22 cellular contexts compared by ENCODE assay signal in genomic region chr7:91233201-91233600, GRCh38.
"Had no signal": no experiment of that assay in that cellular context is flagged by ENCODE, and none has a peak within 500 bp of the region (broad histone marks: within the 10 kb centered on the region; RNA-seq: fewer than 3 reads in every experiment).

No MANE protein-coding gene starts in this region.

- H3K4me3 Mint-ChIP-seq: activated B cell treated with CpG ODN at 0.5 μM for 24 hours; activated CD4-positive, alpha-beta T cell treated with anti-CD3 and anti-CD28 coated beads for 36 hours; activated naive CD8-positive, alpha-beta T cell treated with anti-CD3 and anti-CD28 coated beads for 36 hours; activated T-cell treated with anti-CD3 and anti-CD28 coated beads, Interleukin-2, amount 50 U/mL, for 4 hours; mesothelial cell of epicardium; natural killer cell; T-helper 17 cell had no signal

- H3K9me3 Mint-ChIP-seq: activated B cell treated with CpG ODN at 0.5 μM for 24 hours; activated naive CD8-positive, alpha-beta T cell treated with anti-CD3 and anti-CD28 coated beads for 36 hours; activated T-cell treated with anti-CD3 and anti-CD28 coated beads, Interleukin-2, amount 50 U/mL, for 4 hours; activated T-helper 2 cell treated with anti-CD3 and anti-CD28 coated beads, Interferon-gamma antibody, Interleukin-2, Interleukin-4, amounts not matched to agents 10 μg/mL and 5 μg/mL and 100 μg/mL, durations not matched to agents 14 hours and 24 hours and 36 hours; mesothelial cell of epicardium had no signal

- H3K27ac ChIP-seq: cardiac muscle cell, epithelial cell of prostate, left lung, thyroid gland had no signal

- ATAC-seq: activated CD4-positive, alpha-beta T cell treated with anti-CD3 and anti-CD28 coated beads for 36 hours; activated T-cell treated with anti-CD3 and anti-CD28 coated beads, Interleukin-2, amount 50 U/mL, for 4 hours; left lung; natural killer cell; T-helper 17 cell had no signal

- H3K27me3 Mint-ChIP-seq: activated CD4-positive, alpha-beta T cell treated with anti-CD3 and anti-CD28 coated beads for 36 hours; T-helper 17 cell had no signal

- H3K27ac Mint-ChIP-seq: activated B cell treated with CpG ODN at 0.5 μM for 24 hours; activated CD4-positive, alpha-beta T cell treated with anti-CD3 and anti-CD28 coated beads for 36 hours; activated naive CD8-positive, alpha-beta T cell treated with anti-CD3 and anti-CD28 coated beads for 36 hours; activated T-helper 2 cell treated with anti-CD3 and anti-CD28 coated beads, Interferon-gamma antibody, Interleukin-2, Interleukin-4, amounts not matched to agents 10 μg/mL and 5 μg/mL and 100 μg/mL, durations not matched to agents 14 hours and 24 hours and 36 hours; mesothelial cell of epicardium; natural killer cell; T-helper 17 cell had no signal

- DNase-seq: activated B cell treated with CpG ODN at 0.5 μM for 24 hours; activated CD4-positive, alpha-beta T cell treated with anti-CD3 and anti-CD28 coated beads for 36 hours; activated CD4-positive, alpha-beta T cell treated with anti-CD3 and anti-CD28 coated beads, Interleukin-2, amount 50 U/mL, for 4 hours; activated CD8-positive, alpha-beta memory T cell treated with anti-CD3 and anti-CD28 coated beads for 24 hours; activated CD8-positive, alpha-beta memory T cell treated with anti-CD3 and anti-CD28 coated beads, Interleukin-2, amount 50 U/mL, for 48 hours; activated naive CD4-positive, alpha-beta T cell treated with Interleukin-2 at 50 U/mL for 16 hours; activated naive CD8-positive, alpha-beta T cell treated with anti-CD3 and anti-CD28 coated beads for 36 hours; activated T-cell treated with anti-CD3 and anti-CD28 coated beads, Interleukin-2, amount 50 U/mL, for 4 hours; amniotic stem cell; cortex of kidney; left lung; mammary epithelial cell; natural killer cell; stimulated activated CD4-positive, alpha-beta T cell treated with anti-CD3 and anti-CD28 coated beads, Interleukin-2, amount 100 ng/mL, for 48 hours; stimulated activated CD8-positive, alpha-beta memory T cell treated with anti-CD3 and anti-CD28 coated beads, Interleukin-4, amount 100 ng/mL, for 48 hours; stimulated activated naive CD4-positive, alpha-beta T cell; T-helper 17 cell; thyroid gland had no signal

- H3K4me3 ChIP-seq: cardiac muscle cell, left lung, thyroid gland had no signal

- H3K36me3 Mint-ChIP-seq: activated naive CD8-positive, alpha-beta T cell treated with anti-CD3 and anti-CD28 coated beads for 36 hours; mesothelial cell of epicardium; natural killer cell had no signal

- H3K27me3 ChIP-seq: cardiac muscle cell, left lung, thyroid gland had no signal

- H3K9me3 ChIP-seq: left lung, thyroid gland had no signal

- H3K4me1 Mint-ChIP-seq: activated B cell treated with CpG ODN at 0.5 μM for 24 hours; activated naive CD8-positive, alpha-beta T cell treated with anti-CD3 and anti-CD28 coated beads for 36 hours; mesothelial cell of epicardium; natural killer cell; T-helper 17 cell had no signal

- H3K36me3 ChIP-seq: cardiac muscle cell, left lung, thyroid gland had no signal
